Comparison of ENCODE assay signal across 1 cellular context in genomic region chr19:50414850-50415660, GRCh38.
TF ChIP-seq lines count a peak whose summit lies in the region.

No MANE protein-coding gene starts in this region.

TF ChIP-seq in K562, 482 proteins besides CTCF, POLR2A, EP300 and RAD21 (continued from another document and continues in another):
- TF ChIP-seq ZNF318 (IDR thresholded peaks at IDR 0.05; ENCODE audit: borderline replicate concordance in 1 of 2, low read depth in 1 of 2) = no peak
- TF ChIP-seq BCOR (IDR thresholded peaks at IDR 0.05) = peak; percentile 28; the same call in 1 of the 2 replicates
- TF ChIP-seq RFX5 (IDR thresholded peaks at IDR 0.05; ENCODE audit: low read depth, low read length) = no peak
- peak; percentile 49; the same call in 1 of the 2 replicates for TF ChIP-seq ZEB2 (IDR thresholded peaks at IDR 0.05)
- no peak; the same call in 1 of the 2 replicates for TF ChIP-seq CEBPG (CRISPR knock-in tag; IDR thresholded peaks at IDR 0.05)
- no peak for TF ChIP-seq CEBPG (tag; conservative IDR thresholded peaks at IDR 0.05 in 1 of 2, IDR thresholded peaks at IDR 0.05 in 1 of 2)
- no peak for TF ChIP-seq HDAC8 (tag; IDR thresholded peaks at IDR 0.05)
- TF ChIP-seq CREB3L1 (IDR thresholded peaks at IDR 0.05; ENCODE audit: borderline replicate concordance, low read depth) = no peak; the same call in 1 of the 2 replicates
- TF ChIP-seq ARHGAP35 (IDR thresholded peaks at IDR 0.05; ENCODE audit: partially characterized antibody) = peak; percentile 78
- no peak for TF ChIP-seq SAP30 (IDR thresholded peaks at IDR 0.05; ENCODE audit: borderline replicate concordance, insufficient read depth, low read depth, low read length, poor library complexity, severe bottlenecking)
- no peak for TF ChIP-seq MAFK (IDR thresholded peaks at IDR 0.05; ENCODE audit: low read length)
- no peak for TF ChIP-seq ZC3H11A (IDR thresholded peaks at IDR 0.05; ENCODE audit: low read depth, low read length)
- no peak for TF ChIP-seq ZBTB8A (IDR thresholded peaks at IDR 0.05; ENCODE audit: partially characterized antibody)
- no peak for TF ChIP-seq KAT8 (IDR thresholded peaks at IDR 0.05; ENCODE audit: low read depth)
- no peak for TF ChIP-seq KDM5B (IDR thresholded peaks at IDR 0.05; ENCODE audit: insufficient replicate concordance, low read depth, low read length)
- no peak for TF ChIP-seq ZNF586 (CRISPR knock-in tag; conservative IDR thresholded peaks at IDR 0.05)
- TF ChIP-seq CREB3 (tag; conservative IDR thresholded peaks at IDR 0.05; ENCODE audit: low read depth) = no peak
- no peak for TF ChIP-seq ETS1 (conservative IDR thresholded peaks at IDR 0.05; ENCODE audit: control insufficient read depth, low read depth, low read length)
- TF ChIP-seq ATF6 (CRISPR knock-in tag; IDR thresholded peaks at IDR 0.05) = 0 out of 2 replicates have a peak, but pooled peaks have one; percentile 60
- no peak for TF ChIP-seq OTX1 (CRISPR knock-in tag; IDR thresholded peaks at IDR 0.05)
- peak; percentile 95 for TF ChIP-seq EGR1 (conservative IDR thresholded peaks at IDR 0.05)
- no peak for TF ChIP-seq ELF4 (CRISPR knock-in tag; IDR thresholded peaks at IDR 0.05)
- no peak for TF ChIP-seq YBX1 (IDR thresholded peaks at IDR 0.05)
- TF ChIP-seq FOXJ3 (CRISPR knock-in tag; IDR thresholded peaks at IDR 0.05) = no peak
- no peak for TF ChIP-seq NFIC (IDR thresholded peaks at IDR 0.05)
- peak; percentile 47; the same call in 1 of the 2 replicates for TF ChIP-seq POLR2AphosphoS5 (IDR thresholded peaks at IDR 0.05; ENCODE audit: control insufficient read depth, insufficient read depth, low read depth, low read length)
- TF ChIP-seq RNF219 (CRISPR knock-in tag; IDR thresholded peaks at IDR 0.05) = no peak
- TF ChIP-seq NFIX (CRISPR knock-in tag; IDR thresholded peaks at IDR 0.05; ENCODE audit: low read depth) = no peak
- TF ChIP-seq DNMT1 (IDR thresholded peaks at IDR 0.05) = no peak
- no peak for TF ChIP-seq ZBTB33 (CRISPR knock-in tag; IDR thresholded peaks at IDR 0.05)
- TF ChIP-seq IRF1 (CRISPR knock-in tag; IDR thresholded peaks at IDR 0.05; ENCODE audit: borderline replicate concordance) = no peak
- no peak for TF ChIP-seq NEUROD1 (IDR thresholded peaks at IDR 0.05; ENCODE audit: borderline replicate concordance, low read depth, low read length, partially characterized antibody)
- TF ChIP-seq HNRNPL (IDR thresholded peaks at IDR 0.05; ENCODE audit: low read depth, low read length) = no peak
- no peak for TF ChIP-seq ELK3 (CRISPR knock-in tag; IDR thresholded peaks at IDR 0.05)
- no peak for TF ChIP-seq GABPB1 (CRISPR knock-in tag; IDR thresholded peaks at IDR 0.05)
- no peak for TF ChIP-seq DIDO1 (tag; IDR thresholded peaks at IDR 0.05; ENCODE audit: low read depth)
- TF ChIP-seq USF1 (CRISPR knock-in tag; IDR thresholded peaks at IDR 0.05) = peak; percentile 53
- no peak for TF ChIP-seq NCOA1 (IDR thresholded peaks at IDR 0.05; ENCODE audit: low read depth)
- no peak for TF ChIP-seq SIRT6 (IDR thresholded peaks at IDR 0.05; ENCODE audit: low read depth, low read length)
- no peak for TF ChIP-seq ETS2 (tag; IDR thresholded peaks at IDR 0.05; ENCODE audit: borderline replicate concordance, poor library complexity, severe bottlenecking)
